In genomic region chr1:94741956-94742355, GRCh38 we compare ENCODE assay signal across 21 cellular contexts.
"Had no signal": no experiment of that assay in that cellular context is flagged by ENCODE, and none has a peak within 500 bp of the region (broad histone marks: within the 10 kb centered on the region; RNA-seq: fewer than 3 reads in every experiment).

No MANE protein-coding gene starts in this region.

- H3K4me3 ChIP-seq: breast epithelium, neural progenitor cell, ovary, transverse colon, uterus had no signal

- H3K4me1 ChIP-seq: neural progenitor cell, uterus had no signal

- H3K4me3 Mint-ChIP-seq: activated naive CD8-positive, alpha-beta T cell; activated T-cell treated with anti-CD3 and anti-CD28 coated beads, Interleukin-2, amount 50 U/mL, for 24 hours; activated T-helper 17 cell treated with anti-CD3 and anti-CD28 coated beads, Interleukin-2, amount 50 U/mL, for 72 hours; central memory CD8-positive, alpha-beta T cell; naive B cell; neural progenitor cell; stimulated activated naive CD8-positive, alpha-beta T cell treated with anti-CD3 and anti-CD28 coated beads, Interleukin-15, amount 100 ng/mL, for 72 hours; T-cell; T-helper 2 cell treated with Interferon-gamma antibody and Interleukin-4, amounts not matched to agents 5 μg/mL and 100 μg/mL, for 36 hours had no signal

- H3K4me1 Mint-ChIP-seq: activated T-helper 17 cell treated with anti-CD3 and anti-CD28 coated beads, Interleukin-2, amount 50 U/mL, for 72 hours; central memory CD8-positive, alpha-beta T cell had no signal

- H3K27ac ChIP-seq: breast epithelium, epithelial cell of prostate, neural progenitor cell, ovary, uterus had no signal

- H3K27ac Mint-ChIP-seq: activated naive CD8-positive, alpha-beta T cell; activated T-cell treated with anti-CD3 and anti-CD28 coated beads, Interleukin-2, amount 50 U/mL, for 24 hours; activated T-helper 17 cell treated with anti-CD3 and anti-CD28 coated beads, Interleukin-2, amount 50 U/mL, for 72 hours; neural progenitor cell; T-cell; T-helper 2 cell treated with Interferon-gamma antibody and Interleukin-4, amounts not matched to agents 5 μg/mL and 100 μg/mL, for 36 hours had no signal

- DNase-seq: activated CD4-positive, alpha-beta T cell treated with anti-CD3 and anti-CD28 coated beads for 1 hour; activated CD8-positive, alpha-beta memory T cell treated with anti-CD3 and anti-CD28 coated beads for 24 hours; activated CD8-positive, alpha-beta memory T cell treated with anti-CD3 and anti-CD28 coated beads, Interleukin-2, amount 50 U/mL, for 4 hours; activated T-cell treated with anti-CD3 and anti-CD28 coated beads, Interleukin-2, amount 50 U/mL, for 24 hours; left colon; mesendoderm; naive B cell; ovary; right cardiac atrium; stimulated activated CD4-positive, alpha-beta T cell treated with anti-CD3 and anti-CD28 coated beads, Interleukin-12 subunit alpha, Interleukin-12 subunit beta, amount 100 ng/mL, for 4 hours; stimulated activated naive CD8-positive, alpha-beta T cell treated with anti-CD3 and anti-CD28 coated beads, Interleukin-15, amount 100 ng/mL, for 72 hours; T-cell; transverse colon; uterus had no signal

- H3K9ac ChIP-seq: neural progenitor cell had no signal

- H3K27me3 ChIP-seq: breast epithelium, neural progenitor cell, ovary, transverse colon, uterus had no signal

- H3K9me3 ChIP-seq: breast epithelium, ovary, transverse colon, uterus had no signal

- ATAC-seq: left colon; right cardiac atrium; stimulated activated naive CD8-positive, alpha-beta T cell treated with anti-CD3 and anti-CD28 coated beads, Interleukin-15, amount 100 ng/mL, for 72 hours; T-cell had no signal

- H3K36me3 ChIP-seq: breast epithelium, neural progenitor cell, ovary, transverse colon, uterus had no signal

- H3K9me3 Mint-ChIP-seq: activated T-cell treated with anti-CD3 and anti-CD28 coated beads, Interleukin-2, amount 50 U/mL, for 24 hours; central memory CD8-positive, alpha-beta T cell; naive B cell; neural progenitor cell; stimulated activated naive CD8-positive, alpha-beta T cell treated with anti-CD3 and anti-CD28 coated beads, Interleukin-15, amount 100 ng/mL, for 72 hours; T-cell; T-helper 2 cell treated with Interferon-gamma antibody and Interleukin-4, amounts not matched to agents 5 μg/mL and 100 μg/mL, for 36 hours had no signal

- H3K36me3 Mint-ChIP-seq: activated naive CD8-positive, alpha-beta T cell; naive B cell; neural progenitor cell; T-cell had no signal
